Comparison of ENCODE assay signal across 30 cellular contexts in the genomic region with DNA sequence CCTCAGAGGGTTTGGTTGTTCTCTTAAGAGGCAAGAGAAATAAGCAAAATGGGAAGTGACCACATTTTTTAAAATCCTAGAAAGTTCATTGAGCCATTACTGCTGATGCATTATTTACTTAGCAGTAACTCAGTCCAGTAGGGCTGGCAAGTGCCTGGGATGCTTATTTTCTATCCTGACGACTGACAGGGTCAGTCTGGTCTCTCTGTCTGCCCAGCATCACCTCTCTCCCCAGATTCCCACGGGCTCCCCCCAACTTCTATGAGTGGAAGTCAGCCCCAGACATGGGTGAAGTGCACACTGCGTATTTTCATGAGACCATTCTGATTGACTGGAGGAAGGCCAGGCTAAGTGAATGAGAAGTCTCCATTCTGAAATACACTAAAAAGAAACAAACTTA. TPM values are rescaled to one million over a fixed set of nuclear protein-coding genes. Genes with fewer than 3 reads are reported as not detected.
"Had no signal": no experiment of that assay in that cellular context is flagged by ENCODE, and none has a peak within 500 bp of the region (broad histone marks: within the 10 kb centered on the region; RNA-seq: fewer than 3 reads in every experiment).

No MANE protein-coding gene starts in this region.

- H3K36me3 Mint-ChIP-seq: activated CD8-positive, alpha-beta memory T cell treated with anti-CD3 and anti-CD28 coated beads, Interleukin-2, amount 10 ng/mL, durations not matched to agents 7 days and 5 days; activated naive CD4-positive, alpha-beta T cell treated with anti-CD3 and anti-CD28 coated beads, Interleukin-2, amount 10 ng/mL, durations not matched to agents 7 days and 5 days; activated naive CD8-positive, alpha-beta T cell had no signal

- H3K9me3 Mint-ChIP-seq: activated CD4-positive, alpha-beta memory T cell treated with anti-CD3 and anti-CD28 coated beads, Interleukin-2, amount 10 ng/mL, durations not matched to agents 7 days and 5 days; activated naive CD4-positive, alpha-beta T cell treated with anti-CD3 and anti-CD28 coated beads, Interleukin-2, amount 10 ng/mL, durations not matched to agents 7 days and 5 days; activated naive CD8-positive, alpha-beta T cell treated with anti-CD3 and anti-CD28 coated beads, Interleukin-2, amount 50 U/mL, for 24 hours; brain had no signal

- H3K27me3 Mint-ChIP-seq: activated naive CD8-positive, alpha-beta T cell; brain had no signal

- H3K27ac Mint-ChIP-seq: activated CD4-positive, alpha-beta memory T cell treated with anti-CD3 and anti-CD28 coated beads, Interleukin-2, amount 10 ng/mL, durations not matched to agents 7 days and 5 days; activated CD8-positive, alpha-beta memory T cell treated with anti-CD3 and anti-CD28 coated beads, Interleukin-2, amount 10 ng/mL, durations not matched to agents 7 days and 5 days; activated naive CD4-positive, alpha-beta T cell treated with anti-CD3 and anti-CD28 coated beads, Interleukin-2, amount 10 ng/mL, durations not matched to agents 7 days and 5 days; activated naive CD8-positive, alpha-beta T cell; activated naive CD8-positive, alpha-beta T cell treated with anti-CD3 and anti-CD28 coated beads, Interleukin-2, amount 50 U/mL, for 24 hours; brain had no signal

- DNase-seq: activated CD4-positive, alpha-beta memory T cell treated with anti-CD3 and anti-CD28 coated beads, Interleukin-2, amount 10 ng/mL, durations not matched to agents 7 days and 5 days; activated CD4-positive, alpha-beta T cell treated with anti-CD3 and anti-CD28 coated beads for 1 hour; activated CD4-positive, alpha-beta T cell treated with anti-CD3 and anti-CD28 coated beads for 48 hours; activated CD4-positive, CD25-positive, alpha-beta regulatory T cell; activated CD8-positive, alpha-beta memory T cell treated with anti-CD3 and anti-CD28 coated beads for 24 hours; activated CD8-positive, alpha-beta memory T cell treated with anti-CD3 and anti-CD28 coated beads, Interleukin-2, amount 10 ng/mL, durations not matched to agents 7 days and 5 days; activated CD8-positive, alpha-beta memory T cell treated with anti-CD3 and anti-CD28 coated beads, Interleukin-2, amount 50 U/mL, for 48 hours; activated effector memory CD4-positive, alpha-beta T cell treated with Interleukin-2 at 50 U/mL for 16 hours; activated naive CD4-positive, alpha-beta T cell treated with anti-CD3 and anti-CD28 coated beads, Interleukin-2, amount 10 ng/mL, durations not matched to agents 7 days and 5 days; activated naive CD8-positive, alpha-beta T cell treated with anti-CD3 and anti-CD28 coated beads, Interleukin-2, amount 50 U/mL, for 24 hours; activated T-cell treated with anti-CD3 and anti-CD28 coated beads, Interleukin-2, amount 50 U/mL, for 48 hours; anterior cingulate cortex; central memory CD4-positive, alpha-beta T cell; MV-4-11; NCI-H1092; NCI-H1436 treated with DMSO at 0.1 percent for 48 hours; NCI-H1694 treated with DMSO at 0.1 percent for 48 hours; NCI-H2029; NCI-H345; NCI-H524 treated with DMSO at 0.1 percent for 48 hours; PC-9; SW 1271; T-helper 1 cell; T-helper 2 cell; T1000; WERI-Rb-1 had no signal

- H3K4me1 Mint-ChIP-seq: brain had no signal

- H3K4me3 Mint-ChIP-seq: activated CD4-positive, alpha-beta memory T cell treated with anti-CD3 and anti-CD28 coated beads, Interleukin-2, amount 10 ng/mL, durations not matched to agents 7 days and 5 days; activated CD8-positive, alpha-beta memory T cell treated with anti-CD3 and anti-CD28 coated beads, Interleukin-2, amount 10 ng/mL, durations not matched to agents 7 days and 5 days; activated naive CD4-positive, alpha-beta T cell treated with anti-CD3 and anti-CD28 coated beads, Interleukin-2, amount 10 ng/mL, durations not matched to agents 7 days and 5 days; activated naive CD8-positive, alpha-beta T cell; activated naive CD8-positive, alpha-beta T cell treated with anti-CD3 and anti-CD28 coated beads, Interleukin-2, amount 50 U/mL, for 24 hours; brain had no signal

RNA-seq across cellular contexts. Expression of a gene that starts 10.3 kb away (rescaled TPM):
- total RNA-seq: K562, OCI-LY7, PC-9 had no signal
